Comparison of ENCODE assay signal across 7 cellular contexts in the genomic region with DNA sequence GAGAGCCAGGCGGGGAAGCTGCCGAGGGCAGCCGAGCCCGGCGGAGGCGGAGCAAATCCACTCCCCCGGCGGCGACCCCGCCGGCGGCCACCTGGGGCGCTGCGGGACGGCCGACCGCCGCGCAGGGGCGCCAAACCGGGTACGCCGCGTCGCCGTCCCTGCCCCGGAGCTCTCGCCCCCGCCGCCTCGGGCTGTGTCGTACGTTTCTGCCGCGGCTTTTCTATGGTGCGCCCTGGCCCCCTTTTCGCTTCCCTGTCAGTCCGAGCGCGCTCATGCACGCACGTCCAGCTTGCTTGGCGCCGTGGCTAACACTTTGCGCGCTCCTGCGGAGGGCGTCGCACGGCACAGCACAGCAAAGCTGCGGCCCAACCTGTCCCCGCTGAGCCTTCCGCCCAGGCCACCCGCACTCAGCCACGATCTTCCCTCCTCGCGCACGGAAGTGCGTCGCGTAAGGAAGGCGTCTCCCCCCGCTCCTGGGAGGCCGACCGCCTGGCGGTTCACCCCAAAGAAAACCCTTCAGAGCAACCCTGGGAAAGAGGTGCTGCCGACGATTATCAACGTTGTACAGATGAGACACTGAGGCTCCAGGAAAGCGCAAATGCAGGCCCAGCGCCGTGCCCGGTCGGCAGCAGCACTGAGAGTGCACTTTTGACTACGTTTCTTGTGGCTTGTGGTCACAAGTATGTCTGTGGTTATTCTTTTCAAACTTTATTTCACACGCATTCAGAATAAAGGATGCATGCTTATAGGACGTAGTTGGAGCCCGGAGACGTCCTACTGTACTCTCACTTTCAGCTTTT. TPM values are rescaled to one million over a fixed set of nuclear protein-coding genes. Genes with fewer than 3 reads are reported as not detected.
DNase-seq lines count a peak whose midpoint lies in the region; ATAC-seq and TF ChIP-seq lines count a peak whose summit lies in the region.

Gene HECTD1 (minus strand): TSS at position 48 of the 800 bp plus-strand sequence. CDS start 1,857 bp downstream, outside the sequence.

- intact Hi-C loops in sciatic nerve (cut with DNase I), result no loop called here

- TF ChIP-seq CTCF in astrocyte of the cerebellum (IDR thresholded peaks at IDR 0.05; ENCODE audit: low read depth, low read length, missing control alignments), result peak; percentile 25

- ATAC-seq in GM18508 (IDR thresholded peaks at IDR 0.05; ENCODE audit: insufficient read depth, unreplicated experiment) (peak; percentile 58), HG02970 (IDR thresholded peaks at IDR 0.05; ENCODE audit: low FRiP score, unreplicated experiment) (peak; percentile 78), sciatic nerve (peak; percentile 93)

- DNase-seq in NCI-H1930 (lab: John Stamatoyannopoulos, UW) (peak; percentile 85 to 92), T-helper 22 cell (ENCODE audit: low read depth) (peak; percentile 83), astrocyte of the cerebellum (ENCODE audit: low read depth) (peak; percentile 89), hippocampal formation (lab: John Stamatoyannopoulos, UW) (peak; percentile 84 to 91), sciatic nerve (ENCODE audit: low spot score) (peak; percentile 94)

- peak within 1 kb of the TSS; percentile 85 for H3K4me3 ChIP-seq in astrocyte of the cerebellum (ENCODE audit: low read depth, low read length)

- in situ Hi-C loops in astrocyte of the cerebellum (cut with HindIII; ENCODE audit: low sequenced_read_pairs), result no loop called here

RNA-seq across cellular contexts. Expression of gene HECTD1, which starts in this region (rescaled TPM):
- total RNA-seq in sciatic nerve, result 193 TPM

Comparison
In these comparisons a context has a peak if more than half of its experiments do, and no peak if none do; other contexts are left out.
1. Peak in every context shown above with its lines: DNase-seq, ATAC-seq and H3K4me3 ChIP-seq.